8 cellular contexts compared by ENCODE assay signal in the genomic region with DNA sequence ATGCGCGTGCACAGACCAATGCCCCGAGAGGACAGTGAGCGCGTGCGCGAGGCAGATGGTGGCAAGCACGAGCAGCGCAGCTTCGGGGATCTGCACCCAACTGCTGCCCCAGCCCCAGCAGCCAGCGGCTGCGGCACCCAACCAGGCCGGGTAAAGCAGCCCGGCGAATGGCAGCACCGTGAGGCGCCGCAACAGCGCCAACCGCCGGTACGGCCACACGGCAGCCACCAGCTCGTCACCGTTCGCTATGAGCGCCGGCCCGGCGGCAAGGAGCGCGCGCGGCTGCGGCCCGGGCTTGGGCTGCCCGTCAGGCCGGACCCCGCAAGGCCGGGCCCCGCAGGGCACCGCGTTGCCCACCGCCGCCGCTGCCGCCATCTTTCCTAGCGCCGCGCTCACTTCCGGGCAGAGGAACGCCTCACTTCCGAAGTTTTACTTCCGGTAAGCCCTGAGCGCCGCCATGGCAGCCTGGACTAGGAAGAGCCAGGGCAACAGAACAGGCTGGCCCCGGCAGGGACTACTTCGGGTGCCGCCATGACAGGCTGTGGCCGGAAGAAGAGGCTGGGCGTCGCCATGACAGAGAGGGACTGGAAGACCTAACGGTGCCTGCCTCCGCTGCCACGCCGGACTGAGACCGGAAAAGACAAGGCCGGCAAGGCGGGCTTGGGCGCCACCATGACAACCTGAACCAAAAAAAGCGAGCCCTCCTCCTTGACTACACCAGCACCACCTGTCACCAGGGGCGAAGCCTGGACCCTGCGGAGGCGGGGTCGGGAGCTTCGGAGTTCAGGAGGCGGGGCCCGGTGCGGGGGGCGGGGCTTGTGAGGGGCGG. TPM values are rescaled to one million over a fixed set of nuclear protein-coding genes. Genes with fewer than 3 reads are reported as not detected.
DNase-seq lines count a peak whose midpoint lies in the region; ATAC-seq and TF ChIP-seq lines count a peak whose summit lies in the region.

ATP13A1 (minus strand) TSS at position 385 of the 829 bp plus-strand sequence; CDS start at position 375, 10 bp downstream.

- no peaks in the 10 kb centered on the region for H3K36me3 ChIP-seq in parathyroid adenoma (ENCODE audit: control insufficient read depth, insufficient read depth, low read length)
- H3K36me3 ChIP-seq in tibial nerve, result peaks cover 0 to 25% (median 6%) of the 10 kb centered on the region in 3 donors

- H3K4me3 ChIP-seq in parathyroid adenoma (ENCODE audit: low read depth, low read length), result peak within 1 kb of the TSS; percentile 81
- peak within 1 kb of the TSS; percentile 75 to 95 (median 86) for H3K4me3 ChIP-seq in tibial nerve

- H3K27ac ChIP-seq in parathyroid adenoma, result peak within 1 kb of the TSS; percentile 88
- peak within 1 kb of the TSS; percentile 85 to 98 (median 92) for H3K27ac ChIP-seq in tibial nerve

- peak; percentile 16 to 60 for TF ChIP-seq POLR2A in tibial nerve (IDR thresholded peaks at IDR 0.05)

- intact Hi-C loops in Right ventricle myocardium superior (cut with DNase I), result no loop called here

- ATAC-seq in HG02763 (IDR thresholded peaks at IDR 0.05; ENCODE audit: unreplicated experiment), result peak; percentile 74
- ATAC-seq in Right ventricle myocardium superior (ENCODE audit: poor library complexity), result peak; percentile 97

- H3K79me2 ChIP-seq in parathyroid adenoma, result peaks cover 4% of the 10 kb centered on the region

- 0 to 1% methylated on average over 24 to 55 of the region's 81 CpGs for WGBS in tibial nerve, 2 donors

- peak; percentile 94 to 99 (median 96) for DNase-seq in NCI-H1417 (lab: John Stamatoyannopoulos, UW)
- DNase-seq in SW 1271 (lab: John Stamatoyannopoulos, UW), result peak; percentile 82 to 93
- DNase-seq in activated naive CD8-positive, alpha-beta T cell treated with anti-CD3 and anti-CD28 coated beads, Interleukin-2, amount 50 U/mL, for 16 hours (ENCODE audit: low read depth, low spot score), result peak; percentile 83
- DNase-seq in Right ventricle myocardium superior, result peak; percentile 98
- peak; percentile 91 to 92 for DNase-seq in tibial nerve (ENCODE audit: low spot score in 2 of 2)

- no peak within 1 kb of the TSS for H3K9ac ChIP-seq in parathyroid adenoma

- peak; percentile 73 to 90 for TF ChIP-seq EP300 in tibial nerve (IDR thresholded peaks at IDR 0.05)

- H3K27me3 ChIP-seq in parathyroid adenoma (ENCODE audit: control insufficient read depth, insufficient read depth, low read length) (no peaks in the 10 kb centered on the region), tibial nerve (no peaks in the 10 kb centered on the region)

- H3K9me3 ChIP-seq in parathyroid adenoma (ENCODE audit: control insufficient read depth, low read length) (no peaks in the 10 kb centered on the region), tibial nerve (no peaks in the 10 kb centered on the region)

- TF ChIP-seq CTCF in GM12874 (IDR thresholded peaks at IDR 0.05; ENCODE audit: insufficient read depth, low read depth, low read length) (peak; percentile 33; the same call in 1 of the 2 replicates), parathyroid adenoma (IDR thresholded peaks at IDR 0.05) (no peak), tibial nerve (IDR thresholded peaks at IDR 0.05) (peak in 3 of 5 experiments; percentile 31 to 46 (median 43))

- peak within 1 kb of the TSS; percentile 98 for H3K4me2 ChIP-seq in parathyroid adenoma (ENCODE audit: low read length)

- H3K4me1 ChIP-seq in parathyroid adenoma, result peaks cover 10% of the 10 kb centered on the region
- H3K4me1 ChIP-seq in tibial nerve, result peaks cover 0 to 29% (median 21%) of the 10 kb centered on the region in 4 donors

- H2AFZ ChIP-seq in parathyroid adenoma, result peak within 1 kb of the TSS; percentile 71

RNA-seq across cellular contexts. Expression of gene ATP13A1, which starts in this region (rescaled TPM):
- total RNA-seq in Right ventricle myocardium superior (16.2 TPM), tibial nerve (100 to 1,000 TPM; 312 to 705 (median 344) TPM)

Comparison
In these comparisons a context has a peak if more than half of its experiments do, and no peak if none do; other contexts are left out.
1. Peak in every context shown above with its lines: DNase-seq, ATAC-seq, H3K4me3 ChIP-seq and H3K27ac ChIP-seq.
2. RNA of gene ATP13A1 (total RNA-seq): 312 to 705 TPM in tibial nerve; 16.2 TPM in Right ventricle myocardium superior (single experiment); every median in the first group is over 10 times any median in the second.